ENCODE assay signal across 1 cellular context in genomic region chr5:107719207-107719606, GRCh38.
TF ChIP-seq lines count a peak whose summit lies in the region.

No MANE protein-coding gene starts in this region.

TF ChIP-seq in H1, 55 proteins besides CTCF, POLR2A, EP300 and RAD21 (continued from another document):
- no peak for TF ChIP-seq MAX (IDR thresholded peaks at IDR 0.05)
- TF ChIP-seq RFX5 (IDR thresholded peaks at IDR 0.05; ENCODE audit: borderline replicate concordance, low read depth, low read length), result no peak
- TF ChIP-seq NANOG (IDR thresholded peaks at IDR 0.05; ENCODE audit: insufficient read depth, low read depth, low read length, poor library complexity, severe bottlenecking), result no peak
TF ChIP-seq in H1: peak in this region for 0.
